In genomic region chr6:165715428-165715827, GRCh38 we compare ENCODE assay signal across 9 cellular contexts. TPM values are rescaled to one million over a fixed set of nuclear protein-coding genes. Genes with fewer than 3 reads are reported as not detected.
"Had no signal": no experiment of that assay in that cellular context is flagged by ENCODE, and none has a peak within 500 bp of the region (broad histone marks: within the 10 kb centered on the region; RNA-seq: fewer than 3 reads in every experiment).

No MANE protein-coding gene starts in this region.

- H3K4me3 ChIP-seq: GM12878 had no signal

- FAIRE-seq: G401.6, GM12878, GM12891, GM12892, GM18507, GM19239 had no signal

- DNase-seq: GDM1, GF-D8 had no signal

- ATAC-seq: GM12878 had no signal

RNA-seq across cellular contexts. Expression of gene PDE10A, which starts 52.4 kb away (rescaled TPM):
- total RNA-seq: G401 had no signal
